Comparison of ENCODE assay signal across 23 cellular contexts in the genomic region with DNA sequence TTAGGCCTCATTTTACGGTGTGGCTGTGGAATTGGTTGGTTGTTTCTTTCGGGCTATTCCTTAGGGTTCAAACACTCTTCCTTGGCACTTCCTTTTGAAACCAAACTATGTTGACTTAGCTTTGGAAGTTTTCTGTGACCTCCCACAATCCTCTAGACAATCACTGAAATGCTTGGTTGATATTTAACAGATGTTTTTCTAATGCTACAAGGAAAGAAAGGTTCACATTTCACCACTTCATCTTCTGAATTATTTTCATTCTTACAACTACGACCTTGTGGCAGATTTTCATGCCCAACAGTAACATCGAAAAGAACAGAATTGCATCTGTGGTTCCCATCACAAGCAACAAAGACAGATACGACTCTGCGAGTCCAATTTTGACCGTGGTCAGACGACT. TPM values are rescaled to one million over a fixed set of nuclear protein-coding genes. Genes with fewer than 3 reads are reported as not detected.
A peak's percentile ranks its signal among the peaks of the same experiment; 100 is the strongest.
DNase-seq lines count a peak whose midpoint lies in the region; ATAC-seq and TF ChIP-seq lines count a peak whose summit lies in the region.
"Had no signal": no experiment of that assay in that cellular context is flagged by ENCODE, and none has a peak within 500 bp of the region (broad histone marks: within the 10 kb centered on the region; RNA-seq: fewer than 3 reads in every experiment).

No MANE protein-coding gene starts in this region.

- no peak for TF ChIP-seq CTCF in Peyer's patch (IDR thresholded peaks at IDR 0.05)
- no peak for TF ChIP-seq CTCF in fibroblast of the aortic adventitia (IDR thresholded peaks at IDR 0.05; ENCODE audit: insufficient read depth, low read length)
- TF ChIP-seq CTCF in stomach (IDR thresholded peaks at IDR 0.05), result no peak

- WGBS in stomach, 5 donors, result 43 to 56% (median 50%) methylated on average over 8 of the region's 8 CpGs
- WGBS in right cardiac atrium, result 70% methylated on average over 8 of the region's 8 CpGs

- H3K27me3 ChIP-seq in Peyer's patch (no peaks in the 10 kb centered on the region), mucosa of rectum (ENCODE audit: control insufficient read depth in 2 of 2, insufficient read depth in 2 of 2, low read length in 2 of 2) (no peaks in the 10 kb centered on the region), stomach (no peaks in the 10 kb centered on the region), right cardiac atrium (ENCODE audit: control insufficient read depth, insufficient read depth) (no peaks in the 10 kb centered on the region)
- H3K27me3 ChIP-seq: gastroesophageal sphincter, vagina had no signal

- H3K4me1 ChIP-seq in Peyer's patch (peaks cover 10 to 68% (median 14%) of the 10 kb centered on the region in 4 donors), mucosa of rectum (ENCODE audit: control insufficient read depth in 2 of 2, insufficient read depth in 2 of 2, low read length in 2 of 2) (peaks cover 48 to 71% of the 10 kb centered on the region in 2 donors), stomach (peaks cover 12 to 44% (median 27%) of the 10 kb centered on the region in 4 donors), right cardiac atrium (ENCODE audit: control insufficient read depth, insufficient read depth, low read length) (no peaks in the 10 kb centered on the region)

- TF ChIP-seq EP300 in stomach (IDR thresholded peaks at IDR 0.05), result no peak

- H3K27ac Mint-ChIP-seq in activated T-cell treated with anti-CD3 and anti-CD28 coated beads, Interleukin-2, amount 50 U/mL, for 24 hours, result no peak overlapping the region
- H3K27ac Mint-ChIP-seq: H9; natural killer cell; stimulated activated naive CD8-positive, alpha-beta T cell treated with anti-CD3 and anti-CD28 coated beads, Interleukin-15, amount 100 ng/mL, for 72 hours had no signal

- no peaks in the 10 kb centered on the region for H3K9me3 Mint-ChIP-seq in activated T-cell treated with anti-CD3 and anti-CD28 coated beads, Interleukin-2, amount 50 U/mL, for 24 hours
- H3K9me3 Mint-ChIP-seq: natural killer cell; stimulated activated naive CD8-positive, alpha-beta T cell treated with anti-CD3 and anti-CD28 coated beads, Interleukin-15, amount 100 ng/mL, for 72 hours had no signal

- peaks cover 0 to 13% (median 0%) of the 10 kb centered on the region in 3 donors for H3K36me3 ChIP-seq in Peyer's patch
- peaks cover 16 to 19% of the 10 kb centered on the region in 2 donors for H3K36me3 ChIP-seq in mucosa of rectum (ENCODE audit: control insufficient read depth in 2 of 2, insufficient read depth in 2 of 2, low read length in 2 of 2)
- peaks cover 25 to 33% (median 27%) of the 10 kb centered on the region in 4 donors for H3K36me3 ChIP-seq in stomach

- H3K9me3 ChIP-seq in Peyer's patch (no peaks in the 10 kb centered on the region), mucosa of rectum (ENCODE audit: control insufficient read depth in 2 of 2, low read length in 2 of 2) (no peaks in the 10 kb centered on the region), stomach (no peaks in the 10 kb centered on the region), right cardiac atrium (ENCODE audit: control insufficient read depth, low read length) (no peaks in the 10 kb centered on the region)
- H3K9me3 ChIP-seq: gastroesophageal sphincter, vagina had no signal

- intact Hi-C loops in stomach (cut with DNase I; ENCODE audit: low total_unique reads) (no loop called here), right cardiac atrium (cut with DNase I) (no loop called here)

- no peak overlapping the region for H3K4me3 Mint-ChIP-seq in activated T-cell treated with anti-CD3 and anti-CD28 coated beads, Interleukin-2, amount 50 U/mL, for 24 hours
- H3K4me3 Mint-ChIP-seq: H9; natural killer cell; stimulated activated naive CD8-positive, alpha-beta T cell treated with anti-CD3 and anti-CD28 coated beads, Interleukin-15, amount 100 ng/mL, for 72 hours had no signal

- DNase-seq in Peyer's patch (no peak), fibroblast of the aortic adventitia (ENCODE audit: low read depth) (peak; percentile 69), stomach (no peak), RKO (ENCODE audit: low spot score) (no peak), right cardiac atrium (no peak), midbrain (lab: John Stamatoyannopoulos, UW) (no peak)
- no peak for DNase-seq in activated T-cell treated with anti-CD3 and anti-CD28 coated beads, Interleukin-2, amount 50 U/mL, for 24 hours
- DNase-seq: activated naive CD4-positive, alpha-beta T cell treated with anti-CD3 and anti-CD28 coated beads, Interleukin-2, amount 50 U/mL, for 16 hours; AML-193; COR-L47; H9; IMR-90; natural killer cell; NCI-H1694; stimulated activated CD4-positive, alpha-beta T cell treated with anti-CD3 and anti-CD28 coated beads, Interleukin-1b, Interleukin-23, amount 100 ng/mL, for 48 hours; stimulated activated naive CD8-positive, alpha-beta T cell treated with anti-CD3 and anti-CD28 coated beads, Interleukin-15, amount 100 ng/mL, for 72 hours; SW 1271 had no signal

- H3K36me3 Mint-ChIP-seq in activated T-cell treated with anti-CD3 and anti-CD28 coated beads, Interleukin-2, amount 50 U/mL, for 24 hours (ENCODE audit: low read depth), result peaks cover 48% of the 10 kb centered on the region
- H3K36me3 Mint-ChIP-seq: natural killer cell had no signal

- no peak for ATAC-seq in right cardiac atrium
- ATAC-seq: gastroesophageal sphincter; natural killer cell; stimulated activated naive CD8-positive, alpha-beta T cell treated with anti-CD3 and anti-CD28 coated beads, Interleukin-15, amount 100 ng/mL, for 72 hours had no signal

- peaks cover 12% of the 10 kb centered on the region for H3K4me1 Mint-ChIP-seq in activated T-cell treated with anti-CD3 and anti-CD28 coated beads, Interleukin-2, amount 50 U/mL, for 24 hours (ENCODE audit: low read depth)
- H3K4me1 Mint-ChIP-seq: natural killer cell had no signal

- no peak for TF ChIP-seq POLR2A in Peyer's patch (IDR thresholded peaks at IDR 0.05)
- no peak for TF ChIP-seq POLR2A in stomach (IDR thresholded peaks at IDR 0.05)

- H3K4me3 ChIP-seq in Peyer's patch (peak overlapping the region in 1 of 4 donors; percentile 6), fibroblast of the aortic adventitia (ENCODE audit: low read depth, low read length) (no peak overlapping the region), mucosa of rectum (ENCODE audit: low read length in 2 of 2) (no peak overlapping the region), stomach (no peak overlapping the region), right cardiac atrium (ENCODE audit: low read length) (no peak overlapping the region)
- H3K4me3 ChIP-seq: coronary artery, gastroesophageal sphincter, lung, vagina had no signal

- peak overlapping the region in 1 of 2 donors; percentile 5 for H3K9ac ChIP-seq in mucosa of rectum (ENCODE audit: low read depth in 1 of 2, low read length in 2 of 2)

- peak overlapping the region in 3 of 4 donors; percentile 41 to 82 (median 78) for H3K27ac ChIP-seq in Peyer's patch
- peak overlapping the region; percentile 85 to 89 for H3K27ac ChIP-seq in mucosa of rectum (ENCODE audit: low read depth in 2 of 2, low read length in 2 of 2)
- peak overlapping the region; percentile 41 to 79 (median 63) for H3K27ac ChIP-seq in stomach
- no peak overlapping the region for H3K27ac ChIP-seq in right cardiac atrium (ENCODE audit: low read length)
- H3K27ac ChIP-seq: gastroesophageal sphincter, RWPE1, vagina had no signal

- no peaks in the 10 kb centered on the region for H3K27me3 Mint-ChIP-seq in activated T-cell treated with anti-CD3 and anti-CD28 coated beads, Interleukin-2, amount 50 U/mL, for 24 hours
- H3K27me3 Mint-ChIP-seq: stimulated activated naive CD8-positive, alpha-beta T cell treated with anti-CD3 and anti-CD28 coated beads, Interleukin-15, amount 100 ng/mL, for 72 hours had no signal

RNA-seq across cellular contexts. Expression of a gene that starts 16.8 kb away (rescaled TPM):
- total RNA-seq in Peyer's patch (100 to 1,000 TPM in 1 of 4 donors, 10 to 100 TPM in 3; 50.3 to 119 (median 76.2) TPM), fibroblast of the aortic adventitia (ENCODE audit: low replicate concordance) (6.4 and 19.9 TPM in 2 replicates), stomach (100 to 1,000 TPM in 1 of 5 donors, 10 to 100 TPM in 4; 22.6 to 143 (median 53.6) TPM), right cardiac atrium (10 to 100 TPM in 3 of 4 donors, 1 to 10 TPM in 1; 9.8 to 16.3 (median 14.1) TPM)
- polyA plus RNA-seq in stomach (10 to 100 TPM; 30.7 to 53.6 (median 45.8) TPM), right cardiac atrium (10.5 TPM)
